In the genomic region with DNA sequence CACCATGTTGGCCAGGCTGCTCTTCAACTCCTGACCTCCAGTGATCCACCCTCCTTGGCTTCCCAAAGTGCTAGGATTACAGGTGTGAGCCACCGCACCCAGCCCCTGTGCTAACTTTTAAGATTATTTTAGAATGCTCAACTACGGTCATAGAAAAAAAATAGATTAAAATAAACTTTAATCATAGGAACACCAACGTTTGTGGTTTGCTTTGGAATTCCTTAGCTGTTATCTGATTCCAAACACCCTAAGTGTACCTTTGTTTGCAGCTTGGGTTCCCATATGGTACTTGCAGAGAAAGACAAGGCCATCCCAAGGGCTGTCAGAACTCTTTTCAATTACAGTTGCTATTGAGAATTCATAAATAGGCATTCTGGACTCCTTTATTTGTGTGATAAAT, we compare ENCODE assay signal across 20 cellular contexts.
DNase-seq lines count a peak whose midpoint lies in the region; ATAC-seq, FAIRE-seq and TF ChIP-seq lines count a peak whose summit lies in the region.
"Had no signal": no experiment of that assay in that cellular context is flagged by ENCODE, and none has a peak within 500 bp of the region (broad histone marks: within the 10 kb centered on the region; RNA-seq: fewer than 3 reads in every experiment).

No MANE protein-coding gene starts in this region.

- intact Hi-C loops in PC-3 (cut with micrococcal nuclease) = no loop called here

- no peak overlapping the region for H3K27ac Mint-ChIP-seq in nephron progenitor cell
- H3K27ac Mint-ChIP-seq: CD4-positive, CD25-positive, alpha-beta regulatory T cell; CD8-positive, alpha-beta memory T cell had no signal

- H3K4me3 Mint-ChIP-seq in nephron progenitor cell = no peak overlapping the region
- H3K4me3 Mint-ChIP-seq: CD4-positive, CD25-positive, alpha-beta regulatory T cell; CD8-positive, alpha-beta memory T cell had no signal

- TF ChIP-seq CTCF in PC-3 (conservative IDR thresholded peaks at IDR 0.05; ENCODE audit: low read depth, low read length) (no peak), GM13977 (IDR thresholded peaks at IDR 0.05; ENCODE audit: extremely low read depth, insufficient read depth, missing control alignments) (no peak), nephron progenitor cell (IDR thresholded peaks at IDR 0.05) (no peak)

- peaks cover 11% of the 10 kb centered on the region for H3F3A ChIP-seq in PC-3 (ENCODE audit: low read length, unreplicated experiment)

- no peaks in the 10 kb centered on the region for H4K20me1 ChIP-seq in PC-3 (ENCODE audit: low read length)

- peak; percentile 2 for DNase-seq in HTR-8/SVneo (ENCODE audit: insufficient read length, low spot score)
- peak; percentile 89 for DNase-seq in PC-3
- peak; percentile 18 for DNase-seq in astrocyte of the hippocampus (ENCODE audit: low read depth, low spot score)
- DNase-seq in GM13977 (ENCODE audit: low spot score) = no peak
- DNase-seq in nephron progenitor cell = no peak
- DNase-seq in DMS79 (lab: John Stamatoyannopoulos, UW) = no peak
- DNase-seq: ACHN; BE2C; C1 segment of cervical spinal cord; CD4-positive, CD25-positive, alpha-beta regulatory T cell; CD8-positive, alpha-beta memory T cell; COR-L47; DMS 273 treated with DMSO at 0.1 percent for 48 hours; DMS53; GM23248; IMR-90 had no signal

- peak overlapping the region; percentile 90 for H3K27ac ChIP-seq in PC-3 (ENCODE audit: low read length)
- H3K27ac ChIP-seq: GM23248 had no signal

- no peaks in the 10 kb centered on the region for H3K9me2 ChIP-seq in PC-3 (replicated peaks; ENCODE audit: low read length)

- H3K4me2 ChIP-seq in PC-3 (ENCODE audit: low read length) = peak overlapping the region; percentile 23

- CTCF ChIA-PET in PC-3 (lab: Charles Lee) = interaction anchor here (0.6 kb wide), 1 partner anchor 379 kb away, joined by 3 read pairs; no protein-coding TSS in a partner anchor

- no peaks in the 10 kb centered on the region for H3K36me3 Mint-ChIP-seq in nephron progenitor cell (ENCODE audit: low read depth)
- H3K36me3 Mint-ChIP-seq: CD4-positive, CD25-positive, alpha-beta regulatory T cell had no signal

- no peak overlapping the region for H3K4me3 ChIP-seq in PC-3 (ENCODE audit: low read length)
- H3K4me3 ChIP-seq: GM23248, HAP-1 had no signal

- in situ Hi-C loops in GM13977 (cut with MboI; ENCODE audit: low pct_unique_long_range_greater_than_20kb, low sequenced_read_pairs, unreplicated experiment) = no loop called here

- BruUV-seq in PC-3 (replicated peaks; lab: Mats Ljungman, UMichigan) = no TSS peak

- ATAC-seq in PC-3 = peak; percentile 49

- POLR2A ChIA-PET in PC-3 (lab: Charles Lee; ENCODE audit: unreplicated experiment) = no interaction called here

- peak overlapping the region; percentile 45; the same call in 1 of the 2 replicates for H3K9ac ChIP-seq in PC-3 (ENCODE audit: low read length)
- H3K9ac ChIP-seq: GM23248 had no signal

- peaks cover 51% of the 10 kb centered on the region for H3K4me1 ChIP-seq in PC-3 (ENCODE audit: insufficient read depth, low read length)
- H3K4me1 ChIP-seq: BE2C, HAP-1 had no signal

- H3K9me3 ChIP-seq in PC-3 (ENCODE audit: low read length) = no peaks in the 10 kb centered on the region
- H3K9me3 ChIP-seq: BE2C, HAP-1 had no signal

- H2AFZ ChIP-seq in PC-3 (ENCODE audit: low read length) = no peak overlapping the region
- H2AFZ ChIP-seq: GM23248 had no signal

- no peak for FAIRE-seq in HTR-8/SVneo (lab: Jason Lieb, UNC)
- FAIRE-seq: A204.1, G401.6, GM12891 had no signal

- peaks cover 60% of the 10 kb centered on the region for H3K9me3 Mint-ChIP-seq in nephron progenitor cell
- H3K9me3 Mint-ChIP-seq: CD8-positive, alpha-beta memory T cell had no signal

- peaks cover 4% of the 10 kb centered on the region for H3K27me3 Mint-ChIP-seq in nephron progenitor cell (ENCODE audit: low read depth, poor library complexity)

- H3K79me2 ChIP-seq in PC-3 (ENCODE audit: low read length) = no peaks in the 10 kb centered on the region

- H3K4me1 Mint-ChIP-seq in nephron progenitor cell = no peaks in the 10 kb centered on the region
- H3K4me1 Mint-ChIP-seq: CD4-positive, CD25-positive, alpha-beta regulatory T cell; CD8-positive, alpha-beta memory T cell had no signal

- H3K27me3 ChIP-seq in PC-3 (ENCODE audit: low read length) = no peaks in the 10 kb centered on the region
- H3K27me3 ChIP-seq: BE2C had no signal

- no peaks in the 10 kb centered on the region for H3K36me3 ChIP-seq in PC-3 (ENCODE audit: low read depth, low read length)
- H3K36me3 ChIP-seq: BE2C, HAP-1 had no signal

Comparison
In these comparisons a context has a peak if more than half of its experiments do, and no peak if none do; other contexts are left out.
1. DNase-seq: peak in HTR-8/SVneo (single experiment), PC-3 (single experiment) and astrocyte of the hippocampus (single experiment); none in GM13977 (single experiment), nephron progenitor cell (single experiment) and DMS79 (single experiment).